16 cellular contexts compared by ENCODE assay signal in genomic region chr5:36440300-36440699, GRCh38.
DNase-seq lines count a peak whose midpoint lies in the region; ATAC-seq, FAIRE-seq and TF ChIP-seq lines count a peak whose summit lies in the region.
"Had no signal": no experiment of that assay in that cellular context is flagged by ENCODE, and none has a peak within 500 bp of the region (broad histone marks: within the 10 kb centered on the region; RNA-seq: fewer than 3 reads in every experiment).

No MANE protein-coding gene starts in this region.

- TF ChIP-seq RAD21 in K562 (CRISPR knock-in tag; conservative IDR thresholded peaks at IDR 0.05 in 1 of 2, IDR thresholded peaks at IDR 0.05 in 1 of 2) = no peak
- TF ChIP-seq RAD21 in H1 (IDR thresholded peaks at IDR 0.05 in 1 of 2, conservative IDR thresholded peaks at IDR 0.05 in 1 of 2; ENCODE audit: low read depth in 2 of 2, low read length in 2 of 2) = no peak

- CTCF ChIA-PET in Caco-2 (lab: Charles Lee) = interaction anchor here (0.9 kb wide), 1 partner anchor 22 kb away, joined by 3 read pairs; no protein-coding TSS in a partner anchor
- CTCF ChIA-PET in K562 (lab: Yijun Ruan, JAX; ENCODE audit: low intra/inter-chr PET ratio) = no interaction called here
- CTCF ChIA-PET in H1 (lab: Charles Lee; ENCODE audit: partially characterized antibody) = interaction anchor here (0.7 to 4.1 kb wide), 6 partner anchors 12 to 499 kb away, joined by 3 to 24 read pairs (median 4); no protein-coding TSS in a partner anchor

- no peaks in the 10 kb centered on the region; the same call in 1 of the 2 replicates for H3K9me3 ChIP-seq in Caco-2
- H3K9me3 ChIP-seq in K562 (replicated peaks; ENCODE audit: control insufficient read depth, insufficient read depth, low read depth, low read length) = no peaks in the 10 kb centered on the region
- H3K9me3 ChIP-seq in H1 (ENCODE audit: insufficient read depth in 2 of 2, low read depth in 1 of 2, low read length in 1 of 2) = no peaks in the 10 kb centered on the region

- H3K27me3 ChIP-seq in Caco-2 (replicated peaks; ENCODE audit: control insufficient read depth, insufficient read depth, low read length) (no peaks in the 10 kb centered on the region), K562 (ENCODE audit: control insufficient read depth in 2 of 2, insufficient read depth in 2 of 2, low read length in 2 of 2) (0 out of 5 replicates have a peak, but pooled peaks cover 0 to 2% of the 10 kb centered on the region in 2 experiments), H1 (replicated peaks in 1 of 4; ENCODE audit: control insufficient read depth in 3 of 4, extremely low read depth in 1 of 4, insufficient read depth in 3 of 4, low read length in 3 of 4) (peaks cover 0 to 1% (median 0%) of the 10 kb centered on the region in 4 experiments; a peak in 1 of 7 replicates)

- H3K4me1 Mint-ChIP-seq in Caco-2 (ENCODE audit: low read depth, unreplicated experiment) (peaks cover 50% of the 10 kb centered on the region), nephron (peaks cover 23% of the 10 kb centered on the region)
- no peaks in the 10 kb centered on the region for H3K4me1 Mint-ChIP-seq in natural killer cell treated with Interleukin-12 subunit alpha and Interleukin-12 subunit beta and Interleukin-15 and Interleukin-18, amount 100 ng/mL, for 72 hours (ENCODE audit: low read depth in 2 of 2)

- H2AFZ ChIP-seq in K562 (ENCODE audit: low read depth, low read length) (peak overlapping the region; percentile 94), H1 (ENCODE audit: low read length) (peak overlapping the region; percentile 68)

- H3K4me3 ChIP-seq in Caco-2 (ENCODE audit: low read depth, low read length) = no peak overlapping the region
- no peak overlapping the region for H3K4me3 ChIP-seq in K562
- H3K4me3 ChIP-seq in H1 (ENCODE audit: extremely low read depth in 1 of 4, insufficient read depth in 2 of 4, low read depth in 3 of 4, low read length in 4 of 4) = no peak overlapping the region

- H3K36me3 Mint-ChIP-seq in Caco-2 (ENCODE audit: insufficient read depth, unreplicated experiment) (peaks cover 14% of the 10 kb centered on the region), nephron (ENCODE audit: low read depth) (no peaks in the 10 kb centered on the region)
- H3K36me3 Mint-ChIP-seq in natural killer cell treated with Interleukin-12 subunit alpha and Interleukin-12 subunit beta and Interleukin-15 and Interleukin-18, amount 100 ng/mL, for 72 hours = no peaks in the 10 kb centered on the region
- H3K36me3 Mint-ChIP-seq: CD14-positive monocyte; CD8-positive, alpha-beta T cell had no signal

- no peaks in the 10 kb centered on the region for H3K27me3 Mint-ChIP-seq in Caco-2 (ENCODE audit: insufficient read depth, unreplicated experiment)
- no peaks in the 10 kb centered on the region for H3K27me3 Mint-ChIP-seq in nephron (ENCODE audit: low read depth)
- peaks cover 15 to 54% of the 10 kb centered on the region in 2 donors for H3K27me3 Mint-ChIP-seq in natural killer cell treated with Interleukin-12 subunit alpha and Interleukin-12 subunit beta and Interleukin-15 and Interleukin-18, amount 100 ng/mL, for 72 hours

- 18% methylated on average over 5 of the region's 5 CpGs for WGBS in K562 (ENCODE audit: insufficient coverage, low coverage, missing lambda C conversion rate)
- 90% methylated on average over 5 of the region's 5 CpGs; no CpG with 5 or more reads in 1 of the 2 experiments for WGBS in H1 (ENCODE audit: extremely low coverage in 1 of 2, insufficient coverage in 1 of 2, insufficient read length in 1 of 2, insufficient replicate concordance in 2 of 2, low coverage in 1 of 2, low lambda C conversion rate in 2 of 2, missing lambda C conversion rate in 1 of 2), 2 experiments

- H2BK20ac ChIP-seq in H1 (ENCODE audit: low read length) = no peak overlapping the region

- no peak overlapping the region for H4K8ac ChIP-seq in H1 (ENCODE audit: extremely low read depth, insufficient read depth, low read length)

- H4K20me1 ChIP-seq in K562 (replicated peaks; ENCODE audit: control insufficient read depth, insufficient read depth, low read length) (no peaks in the 10 kb centered on the region), H1 (replicated peaks in 1 of 2; ENCODE audit: control insufficient read depth in 1 of 2, insufficient read depth in 2 of 2, low read length in 2 of 2) (no peaks in the 10 kb centered on the region)

- H3K79me2 ChIP-seq in K562 (ENCODE audit: control insufficient read depth, insufficient read depth, low read length) = no peaks in the 10 kb centered on the region
- H3K79me2 ChIP-seq in H1 (ENCODE audit: control insufficient read depth in 1 of 2, insufficient read depth in 2 of 2, low read length in 2 of 2) = no peaks in the 10 kb centered on the region

- H3K27ac Mint-ChIP-seq in Caco-2 (ENCODE audit: unreplicated experiment) = peak overlapping the region; percentile 61
- H3K27ac Mint-ChIP-seq in nephron = peak overlapping the region in 2 of 3 experiments; percentile 24 to 56
- no peak overlapping the region for H3K27ac Mint-ChIP-seq in natural killer cell treated with Interleukin-12 subunit alpha and Interleukin-12 subunit beta and Interleukin-15 and Interleukin-18, amount 100 ng/mL, for 72 hours
- H3K27ac Mint-ChIP-seq: CD14-positive monocyte; CD8-positive, alpha-beta T cell; HFFc6 had no signal

- peaks cover 27% of the 10 kb centered on the region for H3K9me3 Mint-ChIP-seq in Caco-2 (ENCODE audit: unreplicated experiment)
- no peaks in the 10 kb centered on the region for H3K9me3 Mint-ChIP-seq in nephron
- H3K9me3 Mint-ChIP-seq in natural killer cell treated with Interleukin-12 subunit alpha and Interleukin-12 subunit beta and Interleukin-15 and Interleukin-18, amount 100 ng/mL, for 72 hours = no peaks in the 10 kb centered on the region
- H3K9me3 Mint-ChIP-seq: CD8-positive, alpha-beta T cell; HFFc6 had no signal

- peak overlapping the region in 1 of 2 experiments; percentile 27; a peak in 2 of 4 replicates for H3K9ac ChIP-seq in K562 (ENCODE audit: insufficient read depth in 1 of 2, low read depth in 2 of 2, low read length in 2 of 2)
- no peak overlapping the region for H3K9ac ChIP-seq in H1 (replicated peaks in 1 of 4; ENCODE audit: extremely low read depth in 1 of 4, low read depth in 3 of 4, low read length in 3 of 4)

- H3K36me3 ChIP-seq in Caco-2 (ENCODE audit: control insufficient read depth, insufficient read depth, low read length) (no peaks in the 10 kb centered on the region), K562 (ENCODE audit: control insufficient read depth, insufficient read depth, low read length) (no peaks in the 10 kb centered on the region), H1 (ENCODE audit: control insufficient read depth in 2 of 4, insufficient read depth in 4 of 4, low read length in 3 of 4) (no peaks in the 10 kb centered on the region)

- no peak overlapping the region for H3K14ac ChIP-seq in H1 (ENCODE audit: insufficient read length)

- POLR2A ChIA-PET in Caco-2 (lab: Charles Lee) = no interaction called here
- POLR2A ChIA-PET in K562 (lab: Yijun Ruan, JAX) = interaction anchor here (1.2 to 2.3 kb wide), 4 partner anchors 9 to 19 kb away, joined by 4 to 6 read pairs (median 6); no protein-coding TSS in a partner anchor
- POLR2A ChIA-PET in H1 (lab: Charles Lee; ENCODE audit: partially characterized antibody) = no interaction called here

- H2BK15ac ChIP-seq in H1 (ENCODE audit: low read length) = no peak overlapping the region

- H3K23me2 ChIP-seq in H1 (ENCODE audit: low read depth, low read length) = no peaks in the 10 kb centered on the region

- H3K4me1 ChIP-seq in Caco-2 (peaks cover 69% of the 10 kb centered on the region), K562 (replicated peaks in 1 of 2; ENCODE audit: control insufficient read depth in 2 of 2, insufficient read depth in 2 of 2, low read length in 2 of 2) (peaks cover 30 to 50% of the 10 kb centered on the region in 2 experiments; a peak in 4 of 5 replicates), H1 (replicated peaks in 1 of 4; ENCODE audit: control insufficient read depth in 3 of 4, insufficient read depth in 4 of 4, low read length in 3 of 4) (peaks cover 0 to 5% (median under 1%) of the 10 kb centered on the region in 4 experiments; a peak in 3 of 7 replicates)

- TF ChIP-seq EP300 in K562 (IDR thresholded peaks at IDR 0.05; ENCODE audit: low read length) (no peak), H1 (IDR thresholded peaks at IDR 0.05; ENCODE audit: borderline replicate concordance in 1 of 2, low read depth in 2 of 2, low read length in 2 of 2) (no peak)

- peak; percentile 52 for ATAC-seq in K562
- no peak for ATAC-seq in natural killer cell treated with Interleukin-12 subunit alpha and Interleukin-12 subunit beta and Interleukin-15 and Interleukin-18, amount 100 ng/mL, for 72 hours
- ATAC-seq in GM18517 (IDR thresholded peaks at IDR 0.05; ENCODE audit: unreplicated experiment) = no peak
- ATAC-seq: CD8-positive, alpha-beta T cell had no signal

- H3K56ac ChIP-seq in H1 (replicated peaks; ENCODE audit: insufficient read length, low read depth, low read length) = no peak overlapping the region

- no peak overlapping the region for H4K91ac ChIP-seq in H1 (replicated peaks; ENCODE audit: insufficient read length, low read length)

- no peak overlapping the region for H2BK5ac ChIP-seq in H1 (ENCODE audit: low read depth, low read length)

- H3K23ac ChIP-seq in H1 (ENCODE audit: insufficient read length) = no peak overlapping the region

- no peak overlapping the region for H3K4me3 Mint-ChIP-seq in Caco-2 (ENCODE audit: unreplicated experiment)
- no peak overlapping the region for H3K4me3 Mint-ChIP-seq in nephron
- no peak overlapping the region for H3K4me3 Mint-ChIP-seq in natural killer cell treated with Interleukin-12 subunit alpha and Interleukin-12 subunit beta and Interleukin-15 and Interleukin-18, amount 100 ng/mL, for 72 hours
- H3K4me3 Mint-ChIP-seq: CD14-positive monocyte; CD8-positive, alpha-beta T cell; HFFc6 had no signal

- H3K4me2 ChIP-seq in K562 (ENCODE audit: insufficient read depth, low read length) = 0 out of 2 replicates have a peak overlapping the region, but pooled peaks have one; percentile 26
- no peak overlapping the region for H3K4me2 ChIP-seq in H1 (ENCODE audit: insufficient read depth in 1 of 2, low read depth in 2 of 2, low read length in 2 of 2)

- H3K18ac ChIP-seq in H1 (ENCODE audit: extremely low read depth, low read length) = no peak overlapping the region

- no peak overlapping the region for H3K4ac ChIP-seq in H1 (replicated peaks; ENCODE audit: insufficient read length, low read depth, low read length)

- no peak overlapping the region for H4K5ac ChIP-seq in H1 (ENCODE audit: insufficient read length, low read depth, low read length)

- DNase-seq in Caco-2 (no peak), K562 (ENCODE audit: extremely low read depth in 1 of 4, low spot score in 3 of 4) (peak in 2 of 4 experiments; percentile 61 to 63), H1 (ENCODE audit: low read depth in 1 of 2, low spot score in 2 of 2) (no peak), cerebellar cortex (ENCODE audit: low spot score) (no peak), OCI-M1 (lab: John Stamatoyannopoulos, UW) (no peak)
- DNase-seq in natural killer cell treated with Interleukin-12 subunit alpha and Interleukin-12 subunit beta and Interleukin-15 and Interleukin-18, amount 100 ng/mL, for 72 hours (ENCODE audit: low spot score) = no peak
- DNase-seq: CD8-positive, alpha-beta T cell; COR-L47; DMS53; GOT3; HCEC 1CT; HFFc6 had no signal

- in situ Hi-C loops in K562 (cut with MboI) = no loop called here

- TF ChIP-seq CTCF in Caco-2 (IDR thresholded peaks at IDR 0.05; ENCODE audit: insufficient read depth in 1 of 2, low read depth in 1 of 2, low read length in 1 of 2, severe bottlenecking in 1 of 2, unreplicated experiment in 1 of 2) (no peak), K562 (IDR thresholded peaks at IDR 0.05 in 2 of 3, conservative IDR thresholded peaks at IDR 0.05 in 1 of 3; ENCODE audit: insufficient read depth in 2 of 3, low read depth in 1 of 3, low read length in 3 of 3) (no peak), H1 (IDR thresholded peaks at IDR 0.05; ENCODE audit: control extremely low read depth in 1 of 3, insufficient read depth in 1 of 3, low read depth in 1 of 3, low read length in 3 of 3) (no peak), nephron (IDR thresholded peaks at IDR 0.05; ENCODE audit: unreplicated experiment in 3 of 3) (no peak)

- TF ChIP-seq POLR2A in K562 (conservative IDR thresholded peaks at IDR 0.05) = no peak
- TF ChIP-seq POLR2A in H1 (IDR thresholded peaks at IDR 0.05; ENCODE audit: control extremely low read depth in 1 of 2, low read depth in 2 of 2, low read length in 2 of 2) = no peak

- intact Hi-C loops in Caco-2 (cut with micrococcal nuclease; ENCODE audit: unreplicated experiment) (no loop called here), K562 (cut with micrococcal nuclease) (no loop called here)

- no peak overlapping the region for H2BK120ac ChIP-seq in H1 (replicated peaks; ENCODE audit: low read depth, low read length)

- no peaks in the 10 kb centered on the region for H3K9me1 ChIP-seq in K562 (ENCODE audit: control insufficient read depth, insufficient read depth, low read length)

- no peaks in the 10 kb centered on the region for H3K79me1 ChIP-seq in H1 (ENCODE audit: low read depth, low read length)

- H2AK5ac ChIP-seq in H1 (ENCODE audit: low read depth, low read length) = no peak overlapping the region

- H2BK12ac ChIP-seq in H1 (ENCODE audit: low read depth, low read length) = no peak overlapping the region

- BruUV-seq in Caco-2 (replicated peaks; lab: Mats Ljungman, UMichigan) = no TSS peak
- no TSS peak for BruUV-seq in K562 (replicated peaks; lab: Mats Ljungman, UMichigan)

- peak; percentile 29 for FAIRE-seq in K562 (lab: Jason Lieb, UNC)
- no peak for FAIRE-seq in H1 (lab: Jason Lieb, UNC)

- H3K27ac ChIP-seq in K562 (ENCODE audit: extremely low read depth, low read depth, low read length) (peak overlapping the region; percentile 23; the same call in 2 of the 3 replicates), H1 (ENCODE audit: low read depth, low read length) (no peak overlapping the region)
- H3K27ac ChIP-seq: 22Rv1 had no signal

Comparison
In these comparisons a context has a peak if more than half of its experiments do, and no peak if none do; other contexts are left out.
1. H3K27ac Mint-ChIP-seq: peak in Caco-2 (single experiment) and nephron (2 of 3); none in natural killer cell treated with Interleukin-12 subunit alpha and Interleukin-12 subunit beta and Interleukin-15 and Interleukin-18, amount 100 ng/mL, for 72 hours (0 of 2).